In the genomic region with DNA sequence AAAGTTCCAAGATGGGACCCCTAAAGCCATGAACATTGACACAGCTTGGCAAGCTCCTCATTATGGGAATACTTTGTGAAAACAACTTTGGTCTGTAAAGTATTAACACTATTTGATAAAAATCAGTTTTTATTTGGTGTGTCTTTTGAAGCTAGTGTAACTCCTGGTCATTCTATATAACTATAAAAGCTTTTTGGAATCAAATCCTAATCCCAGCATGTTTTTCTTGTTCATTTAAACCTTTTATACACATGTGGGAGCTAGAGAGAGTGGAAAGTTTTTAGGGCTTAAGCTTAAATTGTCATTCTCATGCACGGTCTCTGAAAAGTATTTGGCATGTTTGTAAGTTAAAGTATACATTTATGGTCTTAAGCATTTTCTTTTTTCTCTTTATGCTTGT, we compare ENCODE assay signal across 3 cellular contexts.
"Had no signal": no experiment of that assay in that cellular context is flagged by ENCODE, and none has a peak within 500 bp of the region (broad histone marks: within the 10 kb centered on the region; RNA-seq: fewer than 3 reads in every experiment).

No MANE protein-coding gene starts in this region.

- ATAC-seq: GM12878 had no signal

- DNase-seq: GDM1, GF-D8 had no signal

- H3K4me3 ChIP-seq: GM12878 had no signal
